In genomic region chr6:2970753-2971419, GRCh38 we compare ENCODE assay signal across 1 cellular context.
TF ChIP-seq lines count a peak whose summit lies in the region.

No MANE protein-coding gene starts in this region.

TF ChIP-seq in HEK293, 187 proteins besides CTCF, POLR2A, EP300 and RAD21 (continued from another document):
- no peak for TF ChIP-seq ZNF544 (tag by site-specific recombination; IDR thresholded peaks at IDR 0.05)
- TF ChIP-seq, protein P1, sequence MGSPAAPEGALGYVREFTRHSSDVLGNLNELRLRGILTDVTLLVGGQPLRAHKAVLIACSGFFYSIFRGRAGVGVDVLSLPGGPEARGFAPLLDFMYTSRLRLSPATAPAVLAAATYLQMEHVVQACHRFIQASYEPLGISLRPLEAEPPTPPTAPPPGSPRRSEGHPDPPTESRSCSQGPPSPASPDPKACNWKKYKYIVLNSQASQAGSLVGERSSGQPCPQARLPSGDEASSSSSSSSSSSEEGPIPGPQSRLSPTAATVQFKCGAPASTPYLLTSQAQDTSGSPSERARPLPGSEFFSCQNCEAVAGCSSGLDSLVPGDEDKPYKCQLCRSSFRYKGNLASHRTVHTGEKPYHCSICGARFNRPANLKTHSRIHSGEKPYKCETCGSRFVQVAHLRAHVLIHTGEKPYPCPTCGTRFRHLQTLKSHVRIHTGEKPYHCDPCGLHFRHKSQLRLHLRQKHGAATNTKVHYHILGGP (tag by site-specific recombination; IDR thresholded peaks at IDR 0.05) = no peak
- no peak for TF ChIP-seq OSR2 (tag by site-specific recombination; IDR thresholded peaks at IDR 0.05)
- TF ChIP-seq SCRT2 (tag by site-specific recombination; IDR thresholded peaks at IDR 0.05) = 0 out of 2 replicates have a peak, but pooled peaks have one; percentile 50
- no peak for TF ChIP-seq ZNF701 (tag by site-specific recombination; IDR thresholded peaks at IDR 0.05)
- TF ChIP-seq, protein P2, sequence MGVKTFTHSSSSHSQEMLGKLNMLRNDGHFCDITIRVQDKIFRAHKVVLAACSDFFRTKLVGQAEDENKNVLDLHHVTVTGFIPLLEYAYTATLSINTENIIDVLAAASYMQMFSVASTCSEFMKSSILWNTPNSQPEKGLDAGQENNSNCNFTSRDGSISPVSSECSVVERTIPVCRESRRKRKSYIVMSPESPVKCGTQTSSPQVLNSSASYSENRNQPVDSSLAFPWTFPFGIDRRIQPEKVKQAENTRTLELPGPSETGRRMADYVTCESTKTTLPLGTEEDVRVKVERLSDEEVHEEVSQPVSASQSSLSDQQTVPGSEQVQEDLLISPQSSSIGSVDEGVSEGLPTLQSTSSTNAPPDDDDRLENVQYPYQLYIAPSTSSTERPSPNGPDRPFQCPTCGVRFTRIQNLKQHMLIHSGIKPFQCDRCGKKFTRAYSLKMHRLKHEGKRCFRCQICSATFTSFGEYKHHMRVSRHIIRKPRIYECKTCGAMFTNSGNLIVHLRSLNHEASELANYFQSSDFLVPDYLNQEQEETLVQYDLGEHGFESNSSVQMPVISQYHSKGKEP (tag by site-specific recombination; IDR thresholded peaks at IDR 0.05) = 0 out of 2 replicates have a peak, but pooled peaks have one; percentile 11
- TF ChIP-seq, protein P3, sequence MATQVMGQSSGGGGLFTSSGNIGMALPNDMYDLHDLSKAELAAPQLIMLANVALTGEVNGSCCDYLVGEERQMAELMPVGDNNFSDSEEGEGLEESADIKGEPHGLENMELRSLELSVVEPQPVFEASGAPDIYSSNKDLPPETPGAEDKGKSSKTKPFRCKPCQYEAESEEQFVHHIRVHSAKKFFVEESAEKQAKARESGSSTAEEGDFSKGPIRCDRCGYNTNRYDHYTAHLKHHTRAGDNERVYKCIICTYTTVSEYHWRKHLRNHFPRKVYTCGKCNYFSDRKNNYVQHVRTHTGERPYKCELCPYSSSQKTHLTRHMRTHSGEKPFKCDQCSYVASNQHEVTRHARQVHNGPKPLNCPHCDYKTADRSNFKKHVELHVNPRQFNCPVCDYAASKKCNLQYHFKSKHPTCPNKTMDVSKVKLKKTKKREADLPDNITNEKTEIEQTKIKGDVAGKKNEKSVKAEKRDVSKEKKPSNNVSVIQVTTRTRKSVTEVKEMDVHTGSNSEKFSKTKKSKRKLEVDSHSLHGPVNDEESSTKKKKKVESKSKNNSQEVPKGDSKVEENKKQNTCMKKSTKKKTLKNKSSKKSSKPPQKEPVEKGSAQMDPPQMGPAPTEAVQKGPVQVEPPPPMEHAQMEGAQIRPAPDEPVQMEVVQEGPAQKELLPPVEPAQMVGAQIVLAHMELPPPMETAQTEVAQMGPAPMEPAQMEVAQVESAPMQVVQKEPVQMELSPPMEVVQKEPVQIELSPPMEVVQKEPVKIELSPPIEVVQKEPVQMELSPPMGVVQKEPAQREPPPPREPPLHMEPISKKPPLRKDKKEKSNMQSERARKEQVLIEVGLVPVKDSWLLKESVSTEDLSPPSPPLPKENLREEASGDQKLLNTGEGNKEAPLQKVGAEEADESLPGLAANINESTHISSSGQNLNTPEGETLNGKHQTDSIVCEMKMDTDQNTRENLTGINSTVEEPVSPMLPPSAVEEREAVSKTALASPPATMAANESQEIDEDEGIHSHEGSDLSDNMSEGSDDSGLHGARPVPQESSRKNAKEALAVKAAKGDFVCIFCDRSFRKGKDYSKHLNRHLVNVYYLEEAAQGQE (tag by site-specific recombination; IDR thresholded peaks at IDR 0.05) = no peak
- TF ChIP-seq ZBTB17 (tag by site-specific recombination; IDR thresholded peaks at IDR 0.05) = peak; percentile 72
- no peak for TF ChIP-seq ZNF561 (tag by site-specific recombination; IDR thresholded peaks at IDR 0.05; ENCODE audit: borderline replicate concordance)
- TF ChIP-seq ZNF146 (tag by site-specific recombination; IDR thresholded peaks at IDR 0.05) = no peak
- TF ChIP-seq ZNF140 (tag by site-specific recombination; IDR thresholded peaks at IDR 0.05) = no peak
- 0 out of 2 replicates have a peak, but pooled peaks have one; percentile 35 for TF ChIP-seq ZNF677 (tag by site-specific recombination; IDR thresholded peaks at IDR 0.05)
- TF ChIP-seq ZIC2 (tag by site-specific recombination; IDR thresholded peaks at IDR 0.05) = 0 out of 2 replicates have a peak, but pooled peaks have one; percentile 10
- peak; percentile 12; the same call in 1 of the 2 replicates for TF ChIP-seq GLIS1 (tag by site-specific recombination; IDR thresholded peaks at IDR 0.05)
- TF ChIP-seq, protein P4, sequence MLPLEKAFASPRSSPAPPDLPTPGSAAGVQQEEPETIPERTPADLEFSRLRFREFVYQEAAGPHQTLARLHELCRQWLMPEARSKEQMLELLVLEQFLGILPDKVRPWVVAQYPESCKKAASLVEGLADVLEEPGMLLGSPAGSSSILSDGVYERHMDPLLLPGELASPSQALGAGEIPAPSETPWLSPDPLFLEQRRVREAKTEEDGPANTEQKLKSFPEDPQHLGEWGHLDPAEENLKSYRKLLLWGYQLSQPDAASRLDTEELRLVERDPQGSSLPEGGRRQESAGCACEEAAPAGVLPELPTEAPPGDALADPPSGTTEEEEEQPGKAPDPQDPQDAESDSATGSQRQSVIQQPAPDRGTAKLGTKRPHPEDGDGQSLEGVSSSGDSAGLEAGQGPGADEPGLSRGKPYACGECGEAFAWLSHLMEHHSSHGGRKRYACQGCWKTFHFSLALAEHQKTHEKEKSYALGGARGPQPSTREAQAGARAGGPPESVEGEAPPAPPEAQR (tag by site-specific recombination; IDR thresholded peaks at IDR 0.05) = no peak
- TF ChIP-seq, protein P5, sequence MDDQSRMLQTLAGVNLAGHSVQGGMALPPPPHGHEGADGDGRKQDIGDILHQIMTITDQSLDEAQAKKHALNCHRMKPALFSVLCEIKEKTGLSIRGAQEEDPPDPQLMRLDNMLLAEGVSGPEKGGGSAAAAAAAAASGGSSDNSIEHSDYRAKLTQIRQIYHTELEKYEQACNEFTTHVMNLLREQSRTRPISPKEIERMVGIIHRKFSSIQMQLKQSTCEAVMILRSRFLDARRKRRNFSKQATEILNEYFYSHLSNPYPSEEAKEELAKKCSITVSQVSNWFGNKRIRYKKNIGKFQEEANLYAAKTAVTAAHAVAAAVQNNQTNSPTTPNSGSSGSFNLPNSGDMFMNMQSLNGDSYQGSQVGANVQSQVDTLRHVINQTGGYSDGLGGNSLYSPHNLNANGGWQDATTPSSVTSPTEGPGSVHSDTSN (CRISPR knock-in tag; IDR thresholded peaks at IDR 0.05) = peak; percentile 33; the same call in 1 of the 2 replicates
- TF ChIP-seq ZBTB8A (tag by site-specific recombination; IDR thresholded peaks at IDR 0.05) = 0 out of 2 replicates have a peak, but pooled peaks have one; percentile 12
